8 cellular contexts compared by ENCODE assay signal in genomic region chr2:38601061-38601460, GRCh38. TPM values are rescaled to one million over a fixed set of nuclear protein-coding genes. Genes with fewer than 3 reads are reported as not detected.
DNase-seq lines count a peak whose midpoint lies in the region; ATAC-seq, FAIRE-seq and TF ChIP-seq lines count a peak whose summit lies in the region.

No MANE protein-coding gene starts in this region.

- peak overlapping the region; percentile 92 to 94 for H3K4me3 Mint-ChIP-seq in activated T-cell treated with anti-CD3 and anti-CD28 coated beads, Interleukin-2, amount 50 U/mL, for 72 hours
- H3K4me3 Mint-ChIP-seq in activated naive CD8-positive, alpha-beta T cell treated with anti-CD3 and anti-CD28 coated beads, Interleukin-2, amount 50 U/mL, for 24 hours = peak overlapping the region; percentile 90

- H3K36me3 ChIP-seq in left lung (no peaks in the 10 kb centered on the region), tibial nerve (no peaks in the 10 kb centered on the region)

- ATAC-seq in activated T-cell treated with anti-CD3 and anti-CD28 coated beads, Interleukin-2, amount 50 U/mL, for 72 hours (replicated peaks in 1 of 2) = no peak
- ATAC-seq in activated naive CD8-positive, alpha-beta T cell treated with anti-CD3 and anti-CD28 coated beads, Interleukin-2, amount 50 U/mL, for 24 hours = no peak
- no peak for ATAC-seq in left lung

- no peak for TF ChIP-seq POLR2A in tibial nerve (IDR thresholded peaks at IDR 0.05)

- TF ChIP-seq EP300 in tibial nerve (IDR thresholded peaks at IDR 0.05) = no peak

- H3K27me3 ChIP-seq in left lung (no peaks in the 10 kb centered on the region), tibial nerve (no peaks in the 10 kb centered on the region)

- H3K9me3 Mint-ChIP-seq in activated T-cell treated with anti-CD3 and anti-CD28 coated beads, Interleukin-2, amount 50 U/mL, for 72 hours = no peaks in the 10 kb centered on the region
- no peaks in the 10 kb centered on the region for H3K9me3 Mint-ChIP-seq in activated naive CD8-positive, alpha-beta T cell treated with anti-CD3 and anti-CD28 coated beads, Interleukin-2, amount 50 U/mL, for 24 hours

- H3K4me1 ChIP-seq in left lung = peaks cover 25 to 64% of the 10 kb centered on the region in 2 donors
- peaks cover 0 to 59% (median 40%) of the 10 kb centered on the region in 4 donors for H3K4me1 ChIP-seq in tibial nerve

- peak overlapping the region; percentile 97 to 98 for H3K27ac ChIP-seq in left lung
- H3K27ac ChIP-seq in tibial nerve = peak overlapping the region in 3 of 4 donors; percentile 97 to 98 (median 98)

- TF ChIP-seq CTCF in left lung (IDR thresholded peaks at IDR 0.05) = no peak
- TF ChIP-seq CTCF in tibial nerve (IDR thresholded peaks at IDR 0.05) = no peak

- H3K4me3 ChIP-seq in left lung (peak overlapping the region; percentile 62 to 84), tibial nerve (peak overlapping the region; percentile 82 to 98 (median 89))

- H3K9me3 ChIP-seq in left lung (no peaks in the 10 kb centered on the region), tibial nerve (no peaks in the 10 kb centered on the region)

- H3K4me1 Mint-ChIP-seq in activated T-cell treated with anti-CD3 and anti-CD28 coated beads, Interleukin-2, amount 50 U/mL, for 72 hours (ENCODE audit: low read depth) = peaks cover 59% of the 10 kb centered on the region
- H3K4me1 Mint-ChIP-seq in activated naive CD8-positive, alpha-beta T cell treated with anti-CD3 and anti-CD28 coated beads, Interleukin-2, amount 50 U/mL, for 24 hours = peaks cover 56% of the 10 kb centered on the region

- peaks cover 4 to 8% of the 10 kb centered on the region in 2 donors for H3K36me3 Mint-ChIP-seq in activated T-cell treated with anti-CD3 and anti-CD28 coated beads, Interleukin-2, amount 50 U/mL, for 72 hours (ENCODE audit: insufficient read depth in 2 of 2)
- H3K36me3 Mint-ChIP-seq in activated naive CD8-positive, alpha-beta T cell treated with anti-CD3 and anti-CD28 coated beads, Interleukin-2, amount 50 U/mL, for 24 hours (ENCODE audit: low read depth) = peaks cover 12% of the 10 kb centered on the region

- DNase-seq in activated T-cell treated with anti-CD3 and anti-CD28 coated beads, Interleukin-2, amount 50 U/mL, for 72 hours = no peak
- DNase-seq in activated T-cell treated with anti-CD3 and anti-CD28 coated beads for 4 hours (no peak), left lung (no peak), tibial nerve (ENCODE audit: low spot score in 2 of 2) (no peak), COR-L47 (lab: John Stamatoyannopoulos, UW) (no peak), frontal cortex (ENCODE audit: low spot score in 2 of 2) (no peak), NCI-H1105 treated with DMSO at 0.1 percent for 48 hours (lab: John Stamatoyannopoulos, UW) (no peak)
- DNase-seq in activated naive CD8-positive, alpha-beta T cell treated with anti-CD3 and anti-CD28 coated beads, Interleukin-2, amount 50 U/mL, for 24 hours = no peak

- WGBS in tibial nerve, 2 donors = 2 to 3% methylated on average over 6 of the region's 6 CpGs

- peak overlapping the region; percentile 78 for H3K27ac Mint-ChIP-seq in activated T-cell treated with anti-CD3 and anti-CD28 coated beads, Interleukin-2, amount 50 U/mL, for 72 hours
- peak overlapping the region; percentile 75 for H3K27ac Mint-ChIP-seq in activated naive CD8-positive, alpha-beta T cell treated with anti-CD3 and anti-CD28 coated beads, Interleukin-2, amount 50 U/mL, for 24 hours

- FAIRE-seq in frontal cortex (lab: Jason Lieb, UNC) = no peak

- intact Hi-C loops in left lung (cut with DNase I) = loop anchor here in 1 of 2 donors (10.0 kb wide), 1 partner anchor 64 kb away; the partner anchor contains the start of gene GALM

- no peaks in the 10 kb centered on the region for H3K27me3 Mint-ChIP-seq in activated T-cell treated with anti-CD3 and anti-CD28 coated beads, Interleukin-2, amount 50 U/mL, for 72 hours (ENCODE audit: low read depth)
- H3K27me3 Mint-ChIP-seq in activated naive CD8-positive, alpha-beta T cell treated with anti-CD3 and anti-CD28 coated beads, Interleukin-2, amount 50 U/mL, for 24 hours = no peaks in the 10 kb centered on the region

RNA-seq across cellular contexts. Expression of gene HNRNPLL, which starts 1.7 kb away (rescaled TPM):
- 10 to 100 TPM; 63.7 to 80.7 TPM for total RNA-seq in activated T-cell treated with anti-CD3 and anti-CD28 coated beads, Interleukin-2, amount 50 U/mL, for 72 hours
- total RNA-seq in left lung (10 to 100 TPM; 44.2 to 51.6 TPM), tibial nerve (10 to 100 TPM; 49.5 to 62.5 (median 53.5) TPM), frontal cortex (77.9 TPM)
